ENCODE assay signal across 19 cellular contexts in the genomic region with DNA sequence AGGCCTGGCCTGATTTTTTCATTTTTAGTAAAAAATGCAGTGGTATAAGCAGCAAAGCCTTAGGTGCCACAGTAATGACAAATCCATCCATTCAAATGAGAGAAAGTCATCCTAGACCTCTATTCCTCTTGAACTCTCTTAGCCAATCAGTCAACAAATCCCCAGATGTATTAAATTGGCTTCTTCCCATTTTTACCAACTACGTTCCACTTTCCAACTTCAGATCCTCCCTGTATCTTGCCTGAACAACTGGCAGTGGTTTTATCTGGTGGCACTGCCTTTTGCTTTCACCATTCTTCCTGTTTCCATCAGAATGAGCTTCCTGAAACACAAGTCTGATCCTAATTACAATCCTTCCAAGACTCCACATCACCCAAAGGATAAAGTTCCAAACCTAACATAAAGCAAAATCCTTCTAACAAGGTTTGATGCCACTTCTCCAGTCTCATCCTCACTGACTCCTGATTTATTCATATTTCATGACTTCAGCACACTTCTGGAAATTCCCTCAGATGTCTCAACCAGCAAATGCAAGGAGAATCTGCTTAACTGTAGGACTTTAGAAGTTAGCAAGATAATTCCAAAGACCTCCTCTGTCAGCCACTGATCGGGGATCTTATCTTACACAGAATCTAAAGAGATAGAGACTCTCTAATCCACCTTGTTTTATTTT.
DNase-seq lines count a peak whose midpoint lies in the region; ATAC-seq, FAIRE-seq and TF ChIP-seq lines count a peak whose summit lies in the region.
"Had no signal": no experiment of that assay in that cellular context is flagged by ENCODE, and none has a peak within 500 bp of the region (broad histone marks: within the 10 kb centered on the region; RNA-seq: fewer than 3 reads in every experiment).

No MANE protein-coding gene starts in this region.

- DNase-seq in mammary epithelial cell (no peak), MCF 10A (ENCODE audit: unreplicated experiment) (no peak), bronchial epithelial cell (ENCODE audit: low read depth) (peak; percentile 20), iris pigment epithelial cell (ENCODE audit: low read depth) (peak; percentile 46), thoracic aorta (ENCODE audit: low spot score) (no peak), left lobe of liver (ENCODE audit: low spot score) (no peak), NCI-H2196 (lab: John Stamatoyannopoulos, UW; ENCODE audit: unreplicated experiment) (no peak), Karpas-422 (no peak)
- DNase-seq: 8988T; activated B cell treated with CpG ODN at 0.5 μM for 24 hours; CD4-positive, CD25-positive, alpha-beta regulatory T cell; DMS153; islet precursor cell; NCI-H2029; NCI-H510A; transverse colon had no signal

- H3K4me1 ChIP-seq in mammary epithelial cell (ENCODE audit: insufficient read depth, low read length): peaks cover 14% of the 10 kb centered on the region
- peaks cover 11 to 44% of the 10 kb centered on the region in 2 donors for H3K4me1 ChIP-seq in thoracic aorta (ENCODE audit: control insufficient read depth in 1 of 2, low read depth in 2 of 2)
- no peaks in the 10 kb centered on the region for H3K4me1 ChIP-seq in Karpas-422 (ENCODE audit: low read length)

- no peaks in the 10 kb centered on the region for H3K27me3 ChIP-seq in mammary epithelial cell (ENCODE audit: insufficient read depth, low read length)
- no peaks in the 10 kb centered on the region for H3K27me3 ChIP-seq in bronchial epithelial cell (ENCODE audit: control insufficient read depth, insufficient read depth, low read length)
- H3K27me3 ChIP-seq in thoracic aorta (replicated peaks; ENCODE audit: insufficient read depth): no peaks in the 10 kb centered on the region
- no peaks in the 10 kb centered on the region for H3K27me3 ChIP-seq in Karpas-422 (ENCODE audit: low read length)
- H3K27me3 ChIP-seq: transverse colon had no signal

- no peaks in the 10 kb centered on the region for H3K27me3 Mint-ChIP-seq in MCF 10A (ENCODE audit: insufficient read depth, unreplicated experiment)
- H3K27me3 Mint-ChIP-seq: activated B cell treated with CpG ODN at 0.5 μM for 24 hours; activated naive CD8-positive, alpha-beta T cell had no signal

- no peaks in the 10 kb centered on the region for H3K9me3 Mint-ChIP-seq in MCF 10A (ENCODE audit: unreplicated experiment)
- H3K9me3 Mint-ChIP-seq: T-helper 1 cell treated with Interleukin-12 subunit alpha and Interleukin-12 subunit beta and Interleukin-4 antibody, amounts not matched to agents 30 μg/mL and 1 μg/mL, for 36 hours had no signal

- H3K4me1 Mint-ChIP-seq in MCF 10A (ENCODE audit: insufficient read depth, unreplicated experiment): peaks cover 22% of the 10 kb centered on the region
- H3K4me1 Mint-ChIP-seq: activated B cell treated with CpG ODN at 0.5 μM for 24 hours; brain; CD4-positive, CD25-positive, alpha-beta regulatory T cell had no signal

- H3K36me3 Mint-ChIP-seq in MCF 10A (ENCODE audit: insufficient read depth, unreplicated experiment): no peaks in the 10 kb centered on the region
- H3K36me3 Mint-ChIP-seq: activated naive CD8-positive, alpha-beta T cell; brain had no signal

- dilution Hi-C loops in mammary epithelial cell (cut with HindIII; ENCODE audit: low sequenced_read_pairs): loop anchor here (10.0 kb wide), 1 partner anchor 49 kb away; no protein-coding TSS in a partner anchor

- WGBS in mammary epithelial cell (ENCODE audit: low coverage, missing lambda C conversion rate): 88% methylated on average over 2 of the region's 2 CpGs

- intact Hi-C loops in mammary epithelial cell (cut with micrococcal nuclease): no loop called here
- intact Hi-C loops in MCF 10A (cut with micrococcal nuclease): no loop called here

- H3K9ac ChIP-seq in mammary epithelial cell (ENCODE audit: insufficient read depth, low read length): no peak overlapping the region
- H3K9ac ChIP-seq in Karpas-422 (ENCODE audit: low read length): no peak overlapping the region

- no peak overlapping the region for H3K27ac Mint-ChIP-seq in MCF 10A (ENCODE audit: low read depth, unreplicated experiment)
- H3K27ac Mint-ChIP-seq: activated B cell treated with CpG ODN at 0.5 μM for 24 hours; activated naive CD8-positive, alpha-beta T cell; brain; T-helper 1 cell treated with Interleukin-12 subunit alpha and Interleukin-12 subunit beta and Interleukin-4 antibody, amounts not matched to agents 30 μg/mL and 1 μg/mL, for 36 hours had no signal

- no peaks in the 10 kb centered on the region for H3K79me2 ChIP-seq in mammary epithelial cell (ENCODE audit: insufficient read depth, low read length)
- H3K79me2 ChIP-seq in Karpas-422 (ENCODE audit: low read length): no peaks in the 10 kb centered on the region

- BruUV-seq in mammary epithelial cell (replicated peaks; lab: Mats Ljungman, UMichigan) (no TSS peak), MCF 10A (replicated peaks; lab: Mats Ljungman, UMichigan) (no TSS peak)

- H3K9me2 ChIP-seq in Karpas-422 (replicated peaks; ENCODE audit: insufficient read depth, low read length): no peaks in the 10 kb centered on the region

- H3K36me3 ChIP-seq in mammary epithelial cell (ENCODE audit: insufficient read depth, low read length) (no peaks in the 10 kb centered on the region), bronchial epithelial cell (ENCODE audit: control insufficient read depth, insufficient read depth, low read length) (no peaks in the 10 kb centered on the region), thoracic aorta (no peaks in the 10 kb centered on the region), Karpas-422 (ENCODE audit: insufficient read depth, low read length) (no peaks in the 10 kb centered on the region)
- H3K36me3 ChIP-seq: transverse colon had no signal

- no peak for TF ChIP-seq CTCF in mammary epithelial cell (conservative IDR thresholded peaks at IDR 0.05 in 1 of 2, IDR thresholded peaks at IDR 0.05 in 1 of 2; ENCODE audit: extremely low read depth in 1 of 2, insufficient read depth in 1 of 2, low read depth in 1 of 2, low read length in 2 of 2)
- no peak for TF ChIP-seq CTCF in MCF 10A (IDR thresholded peaks at IDR 0.05; ENCODE audit: unreplicated experiment)
- TF ChIP-seq CTCF in bronchial epithelial cell (IDR thresholded peaks at IDR 0.05; ENCODE audit: insufficient read depth, low read length, severe bottlenecking): no peak
- no peak for TF ChIP-seq CTCF in thoracic aorta (IDR thresholded peaks at IDR 0.05)

- no peak overlapping the region for H3K27ac ChIP-seq in mammary epithelial cell (ENCODE audit: insufficient read depth, low read depth, low read length)
- H3K27ac ChIP-seq in thoracic aorta: peak overlapping the region; percentile 32 to 39
- no peak overlapping the region for H3K27ac ChIP-seq in Karpas-422 (ENCODE audit: low read length)
- H3K27ac ChIP-seq: transverse colon had no signal

- H3K4me2 ChIP-seq in mammary epithelial cell (ENCODE audit: insufficient read depth, low read depth, low read length) (no peak overlapping the region), Karpas-422 (ENCODE audit: low read depth, low read length, poor library complexity, severe bottlenecking) (no peak overlapping the region)

- H3K9me3 ChIP-seq in mammary epithelial cell (replicated peaks; ENCODE audit: insufficient read depth, low read length): no peaks in the 10 kb centered on the region
- H3K9me3 ChIP-seq in thoracic aorta: no peaks in the 10 kb centered on the region
- no peaks in the 10 kb centered on the region for H3K9me3 ChIP-seq in Karpas-422 (ENCODE audit: low read length)
- H3K9me3 ChIP-seq: transverse colon had no signal

- CTCF ChIA-PET in mammary epithelial cell (lab: Charles Lee; ENCODE audit: low non-redundant PET): no interaction called here
- CTCF ChIA-PET in MCF 10A (lab: Yijun Ruan, JAX): no interaction called here

- ATAC-seq in thoracic aorta (ENCODE audit: insufficient number of reproducible peaks, low FRiP score, low read depth) (no peak), left lobe of liver (no peak)

- no peaks in the 10 kb centered on the region for H4K20me1 ChIP-seq in mammary epithelial cell (ENCODE audit: insufficient read depth, low read length)
- H4K20me1 ChIP-seq in Karpas-422 (ENCODE audit: insufficient read depth, low read depth, low read length): no peaks in the 10 kb centered on the region

- no peak for FAIRE-seq in bronchial epithelial cell (lab: Jason Lieb, UNC)

- H3K4me3 ChIP-seq in mammary epithelial cell (replicated peaks in 1 of 3; ENCODE audit: insufficient read depth in 1 of 3, low read depth in 2 of 3, low read length in 3 of 3): no peak overlapping the region
- no peak overlapping the region for H3K4me3 ChIP-seq in bronchial epithelial cell (ENCODE audit: low read depth, low read length)
- no peak overlapping the region for H3K4me3 ChIP-seq in thoracic aorta
- H3K4me3 ChIP-seq in Karpas-422 (ENCODE audit: low read length): no peak overlapping the region
- H3K4me3 ChIP-seq: transverse colon had no signal

- H2AFZ ChIP-seq in mammary epithelial cell (ENCODE audit: low read depth, low read length): peak overlapping the region; percentile 54
- H2AFZ ChIP-seq in Karpas-422 (ENCODE audit: low read length): no peak overlapping the region

- POLR2A ChIA-PET in MCF 10A (lab: Yijun Ruan, JAX): no interaction called here

- no peak overlapping the region for H3K4me3 Mint-ChIP-seq in MCF 10A (ENCODE audit: unreplicated experiment)
- H3K4me3 Mint-ChIP-seq: activated B cell treated with CpG ODN at 0.5 μM for 24 hours; activated naive CD8-positive, alpha-beta T cell; brain; CD4-positive, CD25-positive, alpha-beta regulatory T cell; T-helper 1 cell treated with Interleukin-12 subunit alpha and Interleukin-12 subunit beta and Interleukin-4 antibody, amounts not matched to agents 30 μg/mL and 1 μg/mL, for 36 hours had no signal

- in situ Hi-C loops in mammary epithelial cell (cut with MboI; ENCODE audit: low sequenced_read_pairs in 2 of 2): no loop called here

Comparison
In these comparisons a context has a peak if more than half of its experiments do, and no peak if none do; other contexts are left out.
1. DNase-seq: peak in bronchial epithelial cell (single experiment) and iris pigment epithelial cell (single experiment); none in mammary epithelial cell (single experiment), MCF 10A (single experiment), thoracic aorta (single experiment), left lobe of liver (single experiment), NCI-H2196 (single experiment) and Karpas-422 (single experiment).
2. H3K27ac ChIP-seq: peak in thoracic aorta (2 of 2); none in mammary epithelial cell (single experiment) and Karpas-422 (single experiment).